In genomic region chr2:103788875-103789715, GRCh38 we compare ENCODE assay signal across 13 cellular contexts.
DNase-seq lines count a peak whose midpoint lies in the region; ATAC-seq and TF ChIP-seq lines count a peak whose summit lies in the region.
"Had no signal": no experiment of that assay in that cellular context is flagged by ENCODE, and none has a peak within 500 bp of the region (broad histone marks: within the 10 kb centered on the region; RNA-seq: fewer than 3 reads in every experiment).

No MANE protein-coding gene starts in this region.

- peaks cover 39% of the 10 kb centered on the region for H3K27me3 Mint-ChIP-seq in endodermal cell (ENCODE audit: insufficient read depth)
- H3K27me3 Mint-ChIP-seq in activated naive CD4-positive, alpha-beta T cell treated with anti-CD3 and anti-CD28 coated beads, Interleukin-2, amount 10 ng/mL, durations not matched to agents 7 days and 5 days = no peaks in the 10 kb centered on the region

- no peak overlapping the region for H2BK15ac ChIP-seq in neuronal stem cell (ENCODE audit: low read length)

- H3K27ac ChIP-seq in endodermal cell (ENCODE audit: low read depth, low read length) (peak overlapping the region; percentile 90), neuronal stem cell (replicated peaks; ENCODE audit: low read length) (peak overlapping the region; percentile 90), gastrocnemius medialis (no peak overlapping the region)
- H3K27ac ChIP-seq: sigmoid colon had no signal

- peaks cover 2% of the 10 kb centered on the region for H3K36me3 Mint-ChIP-seq in endodermal cell (ENCODE audit: low read depth)
- no peaks in the 10 kb centered on the region for H3K36me3 Mint-ChIP-seq in activated naive CD4-positive, alpha-beta T cell treated with anti-CD3 and anti-CD28 coated beads, Interleukin-2, amount 10 ng/mL, durations not matched to agents 7 days and 5 days

- H3K23ac ChIP-seq in neuronal stem cell (ENCODE audit: low read depth, low read length, poor library complexity) = no peak overlapping the region

- no peak for ATAC-seq in gastrocnemius medialis
- no peak for ATAC-seq in HG03432 (IDR thresholded peaks at IDR 0.05; ENCODE audit: unreplicated experiment)
- ATAC-seq in GM18873 (IDR thresholded peaks at IDR 0.05; ENCODE audit: low FRiP score, unreplicated experiment) = no peak

- H2AFZ ChIP-seq in neuronal stem cell (ENCODE audit: low read length) = peak overlapping the region; percentile 37

- intact Hi-C loops in gastrocnemius medialis (cut with DNase I; ENCODE audit: low total_unique reads) = no loop called here

- H3K4me2 ChIP-seq in neuronal stem cell (ENCODE audit: insufficient read depth, low read length, poor library complexity, severe bottlenecking) = no peak overlapping the region

- no peak overlapping the region for H2BK12ac ChIP-seq in neuronal stem cell (ENCODE audit: low read length)

- H3K4me3 ChIP-seq in endodermal cell (ENCODE audit: low read length) (no peak overlapping the region), neuronal stem cell (ENCODE audit: low read length in 2 of 2) (no peak overlapping the region), gastrocnemius medialis (no peak overlapping the region)
- H3K4me3 ChIP-seq: sigmoid colon had no signal

- in situ Hi-C loops in gastrocnemius medialis (cut with MboI; ENCODE audit: low sequenced_read_pairs in 4 of 4) = no loop called here

- CTCF ChIA-PET in activated naive CD4-positive, alpha-beta T cell treated with anti-CD3 and anti-CD28 coated beads, Interleukin-2, amount 10 ng/mL, durations not matched to agents 7 days and 5 days (lab: Charles Lee) = no interaction called here

- peaks cover 12% of the 10 kb centered on the region for H3K9me3 Mint-ChIP-seq in endodermal cell
- peaks cover 4% of the 10 kb centered on the region for H3K9me3 Mint-ChIP-seq in activated naive CD4-positive, alpha-beta T cell treated with anti-CD3 and anti-CD28 coated beads, Interleukin-2, amount 10 ng/mL, durations not matched to agents 7 days and 5 days
- H3K9me3 Mint-ChIP-seq: T-helper 1 cell treated with Interleukin-12 subunit alpha and Interleukin-12 subunit beta and Interleukin-4 antibody, amounts not matched to agents 30 μg/mL and 1 μg/mL, for 36 hours had no signal

- H3K4me1 Mint-ChIP-seq in endodermal cell = peaks cover 42% of the 10 kb centered on the region
- no peaks in the 10 kb centered on the region for H3K4me1 Mint-ChIP-seq in activated naive CD4-positive, alpha-beta T cell treated with anti-CD3 and anti-CD28 coated beads, Interleukin-2, amount 10 ng/mL, durations not matched to agents 7 days and 5 days

- H3K9me3 ChIP-seq in endodermal cell (ENCODE audit: control insufficient read depth, low read length) (peaks cover 9% of the 10 kb centered on the region), neuronal stem cell (replicated peaks in 1 of 2; ENCODE audit: control insufficient read depth in 2 of 2, insufficient read depth in 1 of 2, low read depth in 1 of 2, low read length in 2 of 2) (peaks cover 4 to 14% of the 10 kb centered on the region in 2 donors), gastrocnemius medialis (no peaks in the 10 kb centered on the region)
- H3K9me3 ChIP-seq: sigmoid colon had no signal

- no peak overlapping the region for H3K4ac ChIP-seq in neuronal stem cell (ENCODE audit: low read length)

- 47 to 61% methylated on average over 2 to 4 of the region's 4 CpGs for WGBS in endodermal cell (ENCODE audit: insufficient coverage in 1 of 2, insufficient read length in 1 of 2), 2 experiments
- WGBS in neuronal stem cell (ENCODE audit: extremely low coverage in 2 of 2, insufficient read length in 2 of 2, insufficient replicate concordance in 1 of 2), 2 donors = no CpG with 5 or more reads among the region's 4 CpGs

- H3K9ac ChIP-seq in endodermal cell (ENCODE audit: extremely low read depth, low read length, poor library complexity, severe bottlenecking) (no peak overlapping the region), neuronal stem cell (ENCODE audit: low read depth, low read length, poor library complexity) (no peak overlapping the region)

- H2BK120ac ChIP-seq in neuronal stem cell (ENCODE audit: low read depth, low read length) = no peak overlapping the region

- H2AK5ac ChIP-seq in neuronal stem cell (ENCODE audit: low read depth, low read length) = no peak overlapping the region

- peaks cover 17% of the 10 kb centered on the region for H3K4me1 ChIP-seq in endodermal cell (ENCODE audit: control insufficient read depth, insufficient read depth, low read length)
- peaks cover 9 to 30% of the 10 kb centered on the region in 2 donors for H3K4me1 ChIP-seq in neuronal stem cell (ENCODE audit: control insufficient read depth in 2 of 2, insufficient read depth in 1 of 2, low read depth in 1 of 2, low read length in 2 of 2)
- H3K4me1 ChIP-seq in gastrocnemius medialis = no peaks in the 10 kb centered on the region

- no peak for TF ChIP-seq CTCF in endodermal cell (conservative IDR thresholded peaks at IDR 0.05)
- TF ChIP-seq CTCF in gastrocnemius medialis (IDR thresholded peaks at IDR 0.05 in 4 of 5, conservative IDR thresholded peaks at IDR 0.05 in 1 of 5) = no peak

- H3K14ac ChIP-seq in neuronal stem cell (ENCODE audit: low read length) = no peak overlapping the region

- H2BK5ac ChIP-seq in neuronal stem cell (ENCODE audit: low read length) = no peak overlapping the region

- no peak overlapping the region for H3K4me3 Mint-ChIP-seq in endodermal cell
- no peak overlapping the region for H3K4me3 Mint-ChIP-seq in activated naive CD4-positive, alpha-beta T cell treated with anti-CD3 and anti-CD28 coated beads, Interleukin-2, amount 10 ng/mL, durations not matched to agents 7 days and 5 days
- H3K4me3 Mint-ChIP-seq: T-helper 1 cell treated with Interleukin-12 subunit alpha and Interleukin-12 subunit beta and Interleukin-4 antibody, amounts not matched to agents 30 μg/mL and 1 μg/mL, for 36 hours had no signal

- no peaks in the 10 kb centered on the region for H3K79me1 ChIP-seq in neuronal stem cell (ENCODE audit: low read depth, low read length)

- H3K27ac Mint-ChIP-seq in endodermal cell = no peak overlapping the region
- no peak overlapping the region for H3K27ac Mint-ChIP-seq in activated naive CD4-positive, alpha-beta T cell treated with anti-CD3 and anti-CD28 coated beads, Interleukin-2, amount 10 ng/mL, durations not matched to agents 7 days and 5 days
- H3K27ac Mint-ChIP-seq: T-helper 1 cell treated with Interleukin-12 subunit alpha and Interleukin-12 subunit beta and Interleukin-4 antibody, amounts not matched to agents 30 μg/mL and 1 μg/mL, for 36 hours had no signal

- H3K27me3 ChIP-seq in endodermal cell (ENCODE audit: control insufficient read depth, insufficient read depth, low read length, poor library complexity, severe bottlenecking) = no peaks in the 10 kb centered on the region
- H3K27me3 ChIP-seq in neuronal stem cell (ENCODE audit: control insufficient read depth in 3 of 3, insufficient read depth in 3 of 3, low read depth in 1 of 3, low read length in 3 of 3) = no peaks in the 10 kb centered on the region
- no peaks in the 10 kb centered on the region for H3K27me3 ChIP-seq in gastrocnemius medialis
- H3K27me3 ChIP-seq: sigmoid colon had no signal

- H3K36me3 ChIP-seq in endodermal cell (ENCODE audit: control insufficient read depth, insufficient read depth, low read length) (no peaks in the 10 kb centered on the region), neuronal stem cell (replicated peaks in 1 of 2; ENCODE audit: control insufficient read depth in 2 of 2, insufficient read depth in 2 of 2, low read length in 2 of 2) (no peaks in the 10 kb centered on the region), gastrocnemius medialis (no peaks in the 10 kb centered on the region)
- H3K36me3 ChIP-seq: sigmoid colon had no signal

- H4K91ac ChIP-seq in neuronal stem cell (ENCODE audit: low read depth, low read length, poor library complexity) = no peak overlapping the region

- no peak for TF ChIP-seq POLR2A in gastrocnemius medialis (IDR thresholded peaks at IDR 0.05)

- DNase-seq in EL = peak; percentile 2
- DNase-seq in NCI-H446 treated with DMSO at 0.1 percent for 48 hours (lab: John Stamatoyannopoulos, UW) = peak; percentile 85
- peak; percentile 81 for DNase-seq in endodermal cell
- peak; percentile 88 for DNase-seq in neuronal stem cell (ENCODE audit: low spot score)
- DNase-seq in activated naive CD4-positive, alpha-beta T cell treated with anti-CD3 and anti-CD28 coated beads, Interleukin-2, amount 10 ng/mL, durations not matched to agents 7 days and 5 days = no peak
- no peak for DNase-seq in gastrocnemius medialis
- DNase-seq: activated gamma-delta T cell, GF-D8, KG1, sigmoid colon had no signal

- no peak overlapping the region for H3K18ac ChIP-seq in neuronal stem cell (ENCODE audit: low read length)

- H4K8ac ChIP-seq in neuronal stem cell (ENCODE audit: low read depth, low read length) = no peak overlapping the region

Comparison
In these comparisons a context has a peak if more than half of its experiments do, and no peak if none do; other contexts are left out.
1. DNase-seq: peak in EL (single experiment), NCI-H446 treated with DMSO at 0.1 percent for 48 hours (single experiment), endodermal cell (single experiment) and neuronal stem cell (single experiment); none in activated naive CD4-positive, alpha-beta T cell treated with anti-CD3 and anti-CD28 coated beads, Interleukin-2, amount 10 ng/mL, durations not matched to agents 7 days and 5 days (single experiment) and gastrocnemius medialis (0 of 2).
2. H3K27ac ChIP-seq: peak in endodermal cell (single experiment) and neuronal stem cell (single experiment); none in gastrocnemius medialis (0 of 4).